ENCODE assay signal across 19 cellular contexts in genomic region chr21:24938592-24938991, GRCh38.
DNase-seq lines count a peak whose midpoint lies in the region; ATAC-seq and TF ChIP-seq lines count a peak whose summit lies in the region.
"Had no signal": no experiment of that assay in that cellular context is flagged by ENCODE, and none has a peak within 500 bp of the region (broad histone marks: within the 10 kb centered on the region; RNA-seq: fewer than 3 reads in every experiment).

No MANE protein-coding gene starts in this region.

- H3K4me3 ChIP-seq in hepatocyte = no peak overlapping the region
- no peak overlapping the region for H3K4me3 ChIP-seq in coronary artery
- H3K4me3 ChIP-seq: BLaER1 treated with 17β-estradiol and CSF1 and Interleukin-3, amounts not matched to agents 10 nM and 100 nM had no signal

- TF ChIP-seq CTCF in hepatocyte (IDR thresholded peaks at IDR 0.05; ENCODE audit: poor library complexity) = no peak
- TF ChIP-seq CTCF in coronary artery (IDR thresholded peaks at IDR 0.05) = no peak

- H3K4me1 Mint-ChIP-seq in activated CD4-positive, alpha-beta memory T cell treated with anti-CD3 and anti-CD28 coated beads for 36 hours (ENCODE audit: low read depth) = no peaks in the 10 kb centered on the region
- H3K4me1 Mint-ChIP-seq: CD8-positive, alpha-beta memory T cell; T-cell had no signal

- H4K20me1 ChIP-seq in hepatocyte (ENCODE audit: insufficient read depth, poor library complexity, severe bottlenecking) = no peaks in the 10 kb centered on the region
- H4K20me1 ChIP-seq: BLaER1 treated with 17β-estradiol and CSF1 and Interleukin-3, amounts not matched to agents 10 nM and 100 nM had no signal

- no peaks in the 10 kb centered on the region for H3K9me3 Mint-ChIP-seq in activated CD4-positive, alpha-beta memory T cell treated with anti-CD3 and anti-CD28 coated beads for 36 hours

- no peaks in the 10 kb centered on the region for H3K9me2 ChIP-seq in hepatocyte (replicated peaks; ENCODE audit: insufficient read depth)

- POLR2A ChIA-PET in activated CD4-positive, alpha-beta memory T cell treated with anti-CD3 and anti-CD28 coated beads for 36 hours (lab: Charles Lee) = no interaction called here

- CTCF ChIA-PET in activated CD4-positive, alpha-beta memory T cell treated with anti-CD3 and anti-CD28 coated beads for 36 hours (lab: Charles Lee) = no interaction called here

- WGBS in hepatocyte (ENCODE audit: low lambda C conversion rate, missing lambda C conversion rate) = 82% methylated on average over 5 of the region's 5 CpGs

- H3K79me2 ChIP-seq in hepatocyte = no peaks in the 10 kb centered on the region

- H3K36me3 Mint-ChIP-seq in activated CD4-positive, alpha-beta memory T cell treated with anti-CD3 and anti-CD28 coated beads for 36 hours = no peaks in the 10 kb centered on the region
- H3K36me3 Mint-ChIP-seq: CD8-positive, alpha-beta memory T cell; T-cell had no signal

- TF ChIP-seq POLR2A in erythroblast (IDR thresholded peaks at IDR 0.05; ENCODE audit: low read length) = no peak

- intact Hi-C loops in activated CD4-positive, alpha-beta memory T cell treated with anti-CD3 and anti-CD28 coated beads for 36 hours (cut with micrococcal nuclease) = no loop called here

- no peak overlapping the region for H3K4me3 Mint-ChIP-seq in activated CD4-positive, alpha-beta memory T cell treated with anti-CD3 and anti-CD28 coated beads for 36 hours
- H3K4me3 Mint-ChIP-seq: CD8-positive, alpha-beta memory T cell; T-cell had no signal

- no peak overlapping the region for H3K4me2 ChIP-seq in hepatocyte
- H3K4me2 ChIP-seq: BLaER1 treated with 17β-estradiol and CSF1 and Interleukin-3, amounts not matched to agents 10 nM and 100 nM had no signal

- no peaks in the 10 kb centered on the region for H3K36me3 ChIP-seq in hepatocyte (replicated peaks; ENCODE audit: insufficient read depth, low read depth)
- H3K36me3 ChIP-seq: BLaER1 treated with 17β-estradiol and CSF1 and Interleukin-3, amounts not matched to agents 10 nM and 100 nM had no signal

- no peaks in the 10 kb centered on the region for H3K4me1 ChIP-seq in hepatocyte (ENCODE audit: insufficient read depth)
- H3K4me1 ChIP-seq: BLaER1 treated with 17β-estradiol and CSF1 and Interleukin-3, amounts not matched to agents 10 nM and 100 nM had no signal

- H3K27me3 ChIP-seq in hepatocyte = no peaks in the 10 kb centered on the region
- H3K27me3 ChIP-seq: BLaER1 treated with 17β-estradiol and CSF1 and Interleukin-3, amounts not matched to agents 10 nM and 100 nM had no signal

- no peak for ATAC-seq in HG02840 (IDR thresholded peaks at IDR 0.05; ENCODE audit: low FRiP score, unreplicated experiment)
- ATAC-seq: HCT116 had no signal

- H3K9me3 ChIP-seq in hepatocyte (ENCODE audit: low read depth) = no peaks in the 10 kb centered on the region
- H3K9me3 ChIP-seq: BLaER1 treated with 17β-estradiol and CSF1 and Interleukin-3, amounts not matched to agents 10 nM and 100 nM had no signal

- no peaks in the 10 kb centered on the region for H3K27me3 Mint-ChIP-seq in activated CD4-positive, alpha-beta memory T cell treated with anti-CD3 and anti-CD28 coated beads for 36 hours
- H3K27me3 Mint-ChIP-seq: T-cell had no signal

- H3K27ac Mint-ChIP-seq in activated CD4-positive, alpha-beta memory T cell treated with anti-CD3 and anti-CD28 coated beads for 36 hours = no peak overlapping the region
- H3K27ac Mint-ChIP-seq: CD8-positive, alpha-beta memory T cell; T-cell had no signal

- H2AFZ ChIP-seq in hepatocyte = no peak overlapping the region

- DNase-seq in NCI-H1092 (lab: John Stamatoyannopoulos, UW) (peak; percentile 1), NCI-H1694 (lab: John Stamatoyannopoulos, UW) (peak; percentile 11), RPMI8226 (peak; percentile 20), erythroblast (lab: John Stamatoyannopoulos, UW) (peak; percentile 18 to 24), hepatocyte (ENCODE audit: low spot score) (no peak), coronary artery (ENCODE audit: low spot score) (no peak)
- DNase-seq in activated CD4-positive, alpha-beta memory T cell treated with anti-CD3 and anti-CD28 coated beads for 36 hours = no peak
- DNase-seq: CD8-positive, alpha-beta memory T cell; DMS79; GOT3; KG1; MV-4-11; NCI-H1436 treated with DMSO at 0.1 percent for 48 hours; NCI-H526; SIG-M5; T-cell had no signal

- H3K27ac ChIP-seq in hepatocyte (no peak overlapping the region), coronary artery (no peak overlapping the region)
- H3K27ac ChIP-seq: BLaER1 treated with 17β-estradiol and CSF1 and Interleukin-3, amounts not matched to agents 10 nM and 100 nM had no signal

Comparison
In these comparisons a context has a peak if more than half of its experiments do, and no peak if none do; other contexts are left out.
1. DNase-seq: peak in NCI-H1092 (single experiment), NCI-H1694 (single experiment), RPMI8226 (single experiment) and erythroblast (2 of 2); none in activated CD4-positive, alpha-beta memory T cell treated with anti-CD3 and anti-CD28 coated beads for 36 hours (single experiment), hepatocyte (single experiment) and coronary artery (single experiment).